ENCODE assay signal across 32 cellular contexts in genomic region chr10:34567854-34568253, GRCh38.
DNase-seq lines count a peak whose midpoint lies in the region; ATAC-seq, FAIRE-seq and TF ChIP-seq lines count a peak whose summit lies in the region.
"Had no signal": no experiment of that assay in that cellular context is flagged by ENCODE, and none has a peak within 500 bp of the region (broad histone marks: within the 10 kb centered on the region; RNA-seq: fewer than 3 reads in every experiment).

No MANE protein-coding gene starts in this region.

- no peak overlapping the region for H3K9ac ChIP-seq in iPS-20b (ENCODE audit: low read depth, low read length)

- H3K4me3 ChIP-seq in HEK293 (ENCODE audit: low read depth, low read length) (no peak overlapping the region), iPS-20b (ENCODE audit: low read length) (no peak overlapping the region), adrenal gland (no peak overlapping the region)
- H3K4me3 ChIP-seq: esophagus muscularis mucosa, psoas muscle, stomach, uterus had no signal

- H3K36me3 ChIP-seq in HEK293 (ENCODE audit: control insufficient read depth in 2 of 2, insufficient read depth in 1 of 2, low read length in 2 of 2): no peaks in the 10 kb centered on the region
- no peaks in the 10 kb centered on the region for H3K36me3 ChIP-seq in iPS-20b (ENCODE audit: insufficient read depth, low read depth, low read length)
- H3K36me3 ChIP-seq in adrenal gland (replicated peaks in 1 of 2): no peaks in the 10 kb centered on the region
- H3K36me3 ChIP-seq: esophagus muscularis mucosa, stomach, uterus had no signal

- CTCF ChIA-PET in HEK293 (lab: Yijun Ruan, JAX): interaction anchor here (0.5 kb wide), 1 partner anchor 43 kb away, joined by 3 read pairs; no protein-coding TSS in a partner anchor

- H3K27ac ChIP-seq in HEK293 (ENCODE audit: extremely low read depth, low read depth, low read length) (no peak overlapping the region), iPS-20b (ENCODE audit: low read length) (peak overlapping the region; percentile 27), adrenal gland (no peak overlapping the region)
- H3K27ac ChIP-seq: esophagus muscularis mucosa, psoas muscle, stomach, uterus had no signal

- peak; percentile 80 for FAIRE-seq in D721Med (lab: Jason Lieb, UNC)
- FAIRE-seq: GM12892, kidney had no signal

- no peak for DNase-seq in D721Med (ENCODE audit: insufficient read length, low spot score)
- DNase-seq in NCI-H748 (lab: John Stamatoyannopoulos, UW; ENCODE audit: unreplicated experiment): peak; percentile 81
- no peak for DNase-seq in mesenteric fat pad (ENCODE audit: low spot score)
- DNase-seq in adrenal gland: no peak
- DNase-seq: ACHN; activated CD4-positive, alpha-beta T cell treated with anti-CD3 and anti-CD28 coated beads for 4 hours; activated CD8-positive, alpha-beta T cell treated with anti-CD3 and anti-CD28 coated beads, Interleukin-2, amount 10 ng/mL, durations not matched to agents 7 days and 5 days; activated naive CD4-positive, alpha-beta T cell treated with anti-CD3 and anti-CD28 coated beads, Interleukin-2, amount 50 U/mL, for 16 hours; amniotic stem cell; CD8-positive, alpha-beta T cell; cerebellar nuclear complex; dermis blood vessel endothelial cell; DMS153; foreskin fibroblast; head of caudate nucleus; kidney; left ventricle myocardium superior; NCI-H1048; NCI-H2107; NCI-H526; psoas muscle; Right ventricle myocardium superior; stimulated activated CD4-positive, alpha-beta T cell treated with anti-CD3 and anti-CD28 coated beads, Interleukin-4, amount 100 ng/mL, for 1 hour; stomach; uterus had no signal

- no peaks in the 10 kb centered on the region for H3K9me3 ChIP-seq in HEK293 (ENCODE audit: control insufficient read depth, insufficient read depth, low read depth, low read length)
- H3K9me3 ChIP-seq in iPS-20b (ENCODE audit: insufficient read depth, low read depth, low read length): no peaks in the 10 kb centered on the region
- no peaks in the 10 kb centered on the region for H3K9me3 ChIP-seq in adrenal gland (replicated peaks in 1 of 3)
- H3K9me3 ChIP-seq: esophagus muscularis mucosa, psoas muscle, stomach, uterus had no signal

- H3K4me1 ChIP-seq in HEK293 (ENCODE audit: control insufficient read depth, insufficient read depth, low read length) (no peaks in the 10 kb centered on the region), iPS-20b (ENCODE audit: insufficient read depth, low read length) (peaks cover 45% of the 10 kb centered on the region), adrenal gland (replicated peaks in 1 of 2) (peaks cover 0 to 6% of the 10 kb centered on the region in 2 donors)
- H3K4me1 ChIP-seq: psoas muscle, stomach, uterus had no signal

- intact Hi-C loops in adrenal gland (cut with DNase I): no loop called here

- no peak for ATAC-seq in GM21367 (IDR thresholded peaks at IDR 0.05; ENCODE audit: unreplicated experiment)
- ATAC-seq: activated CD8-positive, alpha-beta T cell treated with anti-CD3 and anti-CD28 coated beads, Interleukin-2, amount 10 ng/mL, durations not matched to agents 7 days and 5 days; CD8-positive, alpha-beta T cell; HCT116; left ventricle myocardium superior; Panc1 had no signal

- 77 to 85% (median 83%) methylated on average over 5 of the region's 5 CpGs for WGBS in adrenal gland, 4 donors

- no peak for TF ChIP-seq POLR2A in adrenal gland (IDR thresholded peaks at IDR 0.05)

- TF ChIP-seq CTCF in D721Med (IDR thresholded peaks at IDR 0.05; ENCODE audit: insufficient read depth, missing control alignments) (no peak), HEK293 (tag by site-specific recombination; IDR thresholded peaks at IDR 0.05) (no peak), adrenal gland (IDR thresholded peaks at IDR 0.05) (no peak)

- POLR2A ChIA-PET in HEK293 (lab: Yijun Ruan, JAX): no interaction called here

- no peaks in the 10 kb centered on the region for H3K27me3 ChIP-seq in iPS-20b (ENCODE audit: insufficient read depth, low read length)
- H3K27me3 ChIP-seq in adrenal gland: no peaks in the 10 kb centered on the region
- H3K27me3 ChIP-seq: esophagus muscularis mucosa, stomach, uterus had no signal

TF ChIP-seq in HEK293, 187 proteins besides CTCF, POLR2A, EP300 and RAD21:
- peak; percentile 43; the same call in 1 of the 2 replicates for TF ChIP-seq ZBTB17 (tag by site-specific recombination; IDR thresholded peaks at IDR 0.05)
- no peak for TF ChIP-seq RBAK (tag by site-specific recombination; IDR thresholded peaks at IDR 0.05)
- TF ChIP-seq ZNF132 (tag by site-specific recombination; IDR thresholded peaks at IDR 0.05; ENCODE audit: borderline replicate concordance): no peak
